In genomic region chr4:20395160-20395773, GRCh38 we compare ENCODE assay signal across 8 cellular contexts.
DNase-seq lines count a peak whose midpoint lies in the region; ATAC-seq, FAIRE-seq and TF ChIP-seq lines count a peak whose summit lies in the region.

No MANE protein-coding gene starts in this region.

- TF ChIP-seq EP300 in GM12878 (IDR thresholded peaks at IDR 0.05; ENCODE audit: borderline replicate concordance in 1 of 2, control insufficient read depth in 1 of 2, low read depth in 2 of 2, low read length in 2 of 2) = no peak

- FAIRE-seq in GM12878 (lab: Jason Lieb, UNC) = peak; percentile 56

- ATAC-seq in HG02884 (IDR thresholded peaks at IDR 0.05; ENCODE audit: unreplicated experiment) = peak; percentile 70
- peak; percentile 61; the same call in 2 of the 3 replicates for ATAC-seq in GM12878
- ATAC-seq in lung (ENCODE audit: insufficient read depth, low FRiP score) = peak; percentile 61
- ATAC-seq in HG02938 (IDR thresholded peaks at IDR 0.05; ENCODE audit: unreplicated experiment) = no peak

- no peak overlapping the region for H2AFZ ChIP-seq in GM12878 (ENCODE audit: control insufficient read depth, low read depth, low read length)

- no peak overlapping the region for H3K4me2 ChIP-seq in GM12878 (ENCODE audit: control insufficient read depth, insufficient read depth)

- no peak for TF ChIP-seq POLR2A in GM12878 (IDR thresholded peaks at IDR 0.05; ENCODE audit: low read depth, low read length)

- H4K20me1 ChIP-seq in GM12878 (ENCODE audit: control insufficient read depth, insufficient read depth) = no peaks in the 10 kb centered on the region

- 2% methylated on average over 3 of the region's 3 CpGs for WGBS in GM12878 (ENCODE audit: insufficient coverage, insufficient replicate concordance, low lambda C conversion rate, missing lambda C conversion rate)
- WGBS in lung, 2 donors = 27 to 33% methylated on average over 3 of the region's 3 CpGs

- CTCF ChIA-PET in GM12878 (lab: Yijun Ruan, JAX) = interaction anchor here (0.7 to 3.6 kb wide), 18 partner anchors 9 to 1372 kb away, joined by 3 to 30 read pairs (median 4); no protein-coding TSS in a partner anchor

- SMC1A ChIA-PET in GM12878 (lab: Charles Lee; ENCODE audit: uncharacterized antibody, unreplicated experiment) = interaction anchor here (0.7 to 1.5 kb wide), 8 partner anchors 13 to 290 kb away, joined by 3 to 5 read pairs (median 3); no protein-coding TSS in a partner anchor

- H3K4me1 ChIP-seq in GM12878 (ENCODE audit: control insufficient read depth, insufficient read depth, low read length) (no peaks in the 10 kb centered on the region), lung (ENCODE audit: control insufficient read depth in 2 of 2, insufficient read depth in 2 of 2, low read length in 2 of 2) (no peaks in the 10 kb centered on the region)

- H3K4me3 ChIP-seq in GM12878 (no peak overlapping the region), lung (no peak overlapping the region)

- TF ChIP-seq CTCF in GM12878 (IDR thresholded peaks at IDR 0.05 in 2 of 3, conservative IDR thresholded peaks at IDR 0.05 in 1 of 3; ENCODE audit: control insufficient read depth in 2 of 3, extremely low read depth in 1 of 3, insufficient read depth in 1 of 3, low read depth in 3 of 3, low read length in 3 of 3) (peak; percentile 57 to 66 (median 63)), lung (IDR thresholded peaks at IDR 0.05; ENCODE audit: control extremely low read depth, extremely low read depth) (peak; percentile 19)

- no peak overlapping the region for H3K9ac ChIP-seq in GM12878 (ENCODE audit: control insufficient read depth, insufficient read depth, low read length)

- H3K9me3 ChIP-seq in GM12878 (replicated peaks; ENCODE audit: control insufficient read depth, insufficient read depth, low read length) (no peaks in the 10 kb centered on the region), lung (ENCODE audit: control insufficient read depth in 2 of 2, insufficient read depth in 1 of 2, low read length in 1 of 2) (no peaks in the 10 kb centered on the region)

- in situ Hi-C loops in GM12878 (cut with MboI) = no loop called here

- RAD21 ChIA-PET in GM12878 (lab: Charles Lee; ENCODE audit: unreplicated experiment) = interaction anchor here (0.7 to 1.4 kb wide), 3 partner anchors 34 to 290 kb away, joined by 3 to 6 read pairs (median 4); no protein-coding TSS in a partner anchor

- no peaks in the 10 kb centered on the region for H3K79me2 ChIP-seq in GM12878 (ENCODE audit: control insufficient read depth, insufficient read depth, low read length)

- H3K27me3 ChIP-seq in GM12878 (replicated peaks in 1 of 2; ENCODE audit: control insufficient read depth in 2 of 2, insufficient read depth in 2 of 2, low read length in 1 of 2) = no peaks in the 10 kb centered on the region
- H3K27me3 ChIP-seq in lung (ENCODE audit: control insufficient read depth, insufficient read depth) = no peaks in the 10 kb centered on the region

- POLR2A ChIA-PET in GM12878 (lab: Charles Lee) = no interaction called here

- TF ChIP-seq RAD21 in GM12878 (IDR thresholded peaks at IDR 0.05; ENCODE audit: insufficient read depth, low read depth, low read length) = peak; percentile 51

- intact Hi-C loops in GM12878 (cut with micrococcal nuclease; ENCODE audit: unreplicated experiment) = loop anchor here (1.0 to 10.0 kb wide), 2 partner anchors 290 to 1190 kb away; no protein-coding TSS in a partner anchor

- no TSS peak for BruUV-seq in GM12878 (replicated peaks; lab: Mats Ljungman, UMichigan)

- H3K27ac ChIP-seq in GM12878 (ENCODE audit: control insufficient read depth, insufficient read depth) (no peak overlapping the region), lung (ENCODE audit: low read depth in 1 of 2, low read length in 1 of 2) (no peak overlapping the region)

- DNase-seq in stimulated activated naive CD4-positive, alpha-beta T cell treated with Interleukin-2 at 50 U/mL for 16 hours (lab: John Stamatoyannopoulos, UW) = peak; percentile 0
- no peak for DNase-seq in stimulated activated naive CD4-positive, alpha-beta T cell (lab: John Stamatoyannopoulos, UW)
- peak; percentile 6 for DNase-seq in NCI-H226
- no peak for DNase-seq in GM12878 (ENCODE audit: low read depth, low spot score)
- DNase-seq in lung (ENCODE audit: low spot score) = no peak
- DNase-seq in hepatic stellate cell (ENCODE audit: low spot score) = no peak

- H3K36me3 ChIP-seq in GM12878 (ENCODE audit: control insufficient read depth in 2 of 2, insufficient read depth in 2 of 2, low read length in 1 of 2) (no peaks in the 10 kb centered on the region), lung (ENCODE audit: control insufficient read depth in 2 of 2, insufficient read depth in 2 of 2, low read length in 2 of 2) (no peaks in the 10 kb centered on the region)

TF ChIP-seq in GM12878, 131 proteins besides CTCF, POLR2A, EP300 and RAD21:
- TF ChIP-seq SMC3 (IDR thresholded peaks at IDR 0.05; ENCODE audit: borderline replicate concordance, low read length) (peak; percentile 46; the same call in 1 of the 2 replicates), SUZ12 (IDR thresholded peaks at IDR 0.05; ENCODE audit: unreplicated experiment) (no peak)

Comparison
In these comparisons a context has a peak if more than half of its experiments do, and no peak if none do; other contexts are left out.
1. DNase-seq: peak in stimulated activated naive CD4-positive, alpha-beta T cell treated with Interleukin-2 at 50 U/mL for 16 hours (single experiment) and NCI-H226 (single experiment); none in stimulated activated naive CD4-positive, alpha-beta T cell (0 of 6), GM12878 (single experiment), lung (single experiment) and hepatic stellate cell (single experiment).